ENCODE assay signal across 29 cellular contexts in genomic region chr15:58017869-58018268, GRCh38. TPM values are rescaled to one million over a fixed set of nuclear protein-coding genes. Genes with fewer than 3 reads are reported as not detected.
"Had no signal": no experiment of that assay in that cellular context is flagged by ENCODE, and none has a peak within 500 bp of the region (broad histone marks: within the 10 kb centered on the region; RNA-seq: fewer than 3 reads in every experiment).

No MANE protein-coding gene starts in this region.

- ATAC-seq: activated CD8-positive, alpha-beta memory T cell treated with anti-CD3 and anti-CD28 coated beads, Interleukin-2, amount 10 ng/mL, durations not matched to agents 7 days and 5 days; activated CD8-positive, alpha-beta T cell treated with anti-CD3 and anti-CD28 coated beads, Interleukin-2, amount 10 ng/mL, durations not matched to agents 7 days and 5 days; activated naive CD8-positive, alpha-beta T cell treated with anti-CD3 and anti-CD28 coated beads, Interleukin-2, amount 50 U/mL, for 24 hours had no signal

- H3K4me1 ChIP-seq: ascending aorta had no signal

- H3K4me3 ChIP-seq: ascending aorta, cardiac muscle cell had no signal

- H3K27ac ChIP-seq: ascending aorta, cardiac muscle cell, VCaP had no signal

- H3K36me3 ChIP-seq: ascending aorta, cardiac muscle cell had no signal

- H3K27me3 ChIP-seq: ascending aorta, cardiac muscle cell had no signal

- FAIRE-seq: bronchial epithelial cell, TTC549 had no signal

- DNase-seq: activated B cell treated with CpG ODN at 0.5 μM for 24 hours; activated CD4-positive, alpha-beta memory T cell treated with anti-CD3 and anti-CD28 coated beads, Interleukin-2, amount 10 ng/mL, durations not matched to agents 7 days and 5 days; activated CD4-positive, alpha-beta T cell treated with anti-CD3 and anti-CD28 coated beads for 4 hours; activated CD4-positive, alpha-beta T cell treated with anti-CD3 and anti-CD28 coated beads, Interleukin-2, amount 10 ng/mL, durations not matched to agents 7 days and 5 days; activated CD4-positive, alpha-beta T cell treated with anti-CD3 and anti-CD28 coated beads, Interleukin-2, amount 50 U/mL, for 48 hours; activated CD4-positive, CD25-positive, alpha-beta regulatory T cell treated with anti-CD3 and anti-CD28 coated beads, Interleukin-2, amount 50 U/mL, for 72 hours; activated CD8-positive, alpha-beta memory T cell treated with anti-CD3 and anti-CD28 coated beads for 24 hours; activated CD8-positive, alpha-beta memory T cell treated with anti-CD3 and anti-CD28 coated beads, Interleukin-2, amount 10 ng/mL, durations not matched to agents 7 days and 5 days; activated CD8-positive, alpha-beta memory T cell treated with anti-CD3 and anti-CD28 coated beads, Interleukin-2, amount 50 U/mL, for 48 hours; activated CD8-positive, alpha-beta T cell treated with anti-CD3 and anti-CD28 coated beads, Interleukin-2, amount 10 ng/mL, durations not matched to agents 7 days and 5 days; activated effector memory CD4-positive, alpha-beta T cell treated with Interleukin-2 at 50 U/mL for 16 hours; activated gamma-delta T cell; activated naive CD4-positive, alpha-beta T cell treated with anti-CD3 and anti-CD28 coated beads, Interleukin-2, amount 10 ng/mL, durations not matched to agents 7 days and 5 days; activated naive CD4-positive, alpha-beta T cell treated with Interleukin-2 at 50 U/mL for 16 hours; activated naive CD8-positive, alpha-beta T cell treated with anti-CD3 and anti-CD28 coated beads, Interleukin-2, amount 10 ng/mL, durations not matched to agents 7 days and 5 days; activated naive CD8-positive, alpha-beta T cell treated with anti-CD3 and anti-CD28 coated beads, Interleukin-2, amount 50 U/mL, for 24 hours; activated T-cell treated with anti-CD3 and anti-CD28 coated beads, Interleukin-2, amount 50 U/mL, for 24 hours; activated T-cell treated with anti-CD3 and anti-CD28 coated beads, Interleukin-2, amount 50 U/mL, for 48 hours; amygdala; anterior cingulate cortex; central memory CD4-positive, alpha-beta T cell; T-helper 1 cell; T-helper 2 cell; T-helper 9 cell had no signal

RNA-seq across cellular contexts. Expression of gene ALDH1A2, which starts 47.6 kb away (rescaled TPM):
- total RNA-seq: activated B cell treated with CpG ODN at 0.5 μM for 24 hours; activated CD4-positive, alpha-beta T cell treated with anti-CD3 and anti-CD28 coated beads, Interleukin-2, amount 10 ng/mL, durations not matched to agents 7 days and 5 days; activated CD8-positive, alpha-beta T cell treated with anti-CD3 and anti-CD28 coated beads, Interleukin-2, amount 10 ng/mL, durations not matched to agents 7 days and 5 days had no signal
